24 cellular contexts compared by ENCODE assay signal in the genomic region with DNA sequence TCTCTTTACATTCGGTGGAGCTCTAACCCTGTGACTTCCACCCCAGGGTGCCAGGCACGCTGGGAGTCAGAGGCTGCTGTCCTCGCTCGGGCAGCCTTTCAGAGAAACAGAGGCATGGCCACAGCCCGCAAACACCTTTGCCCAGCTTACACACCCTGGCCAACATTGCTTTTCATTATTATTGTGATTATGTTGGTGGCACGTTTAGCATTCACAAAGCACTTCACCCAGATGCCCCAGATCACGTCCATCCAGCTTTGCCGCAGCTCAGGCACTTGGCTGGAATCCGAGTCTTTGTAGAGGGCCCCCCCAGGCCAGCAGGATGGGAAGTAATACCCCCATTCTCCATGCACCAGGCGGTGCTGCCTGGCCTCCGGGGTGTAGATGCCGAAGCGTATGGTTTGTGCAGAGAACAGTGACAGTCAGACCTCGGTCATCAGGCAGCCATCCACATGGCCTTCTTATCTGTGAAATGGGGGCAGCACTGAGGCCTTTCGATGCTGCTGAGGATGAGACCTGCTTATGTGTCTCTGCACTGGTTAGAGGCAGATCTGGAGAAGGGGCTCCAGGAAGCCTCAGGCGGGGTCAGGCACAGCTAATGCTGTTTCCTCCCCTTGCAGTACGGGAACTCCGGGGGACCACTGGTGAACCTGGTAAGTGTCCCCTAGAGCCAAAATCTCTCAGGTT. TPM values are rescaled to one million over a fixed set of nuclear protein-coding genes. Genes with fewer than 3 reads are reported as not detected.
"Had no signal": no experiment of that assay in that cellular context is flagged by ENCODE, and none has a peak within 500 bp of the region (broad histone marks: within the 10 kb centered on the region; RNA-seq: fewer than 3 reads in every experiment).

No MANE protein-coding gene starts in this region.

- H3K36me3 ChIP-seq: prostate gland had no signal

- DNase-seq: activated CD4-positive, alpha-beta T cell treated with anti-CD3 and anti-CD28 coated beads for 4 hours; activated CD4-positive, alpha-beta T cell treated with anti-CD3 and anti-CD28 coated beads, Interleukin-2, amount 50 U/mL, for 48 hours; activated CD4-positive, CD25-positive, alpha-beta regulatory T cell; activated CD8-positive, alpha-beta memory T cell treated with anti-CD3 and anti-CD28 coated beads, Interleukin-2, amount 50 U/mL, for 48 hours; activated naive CD4-positive, alpha-beta T cell; activated T-cell treated with anti-CD3 and anti-CD28 coated beads, Interleukin-2, amount 50 U/mL, for 4 hours; immature natural killer cell; kidney glomerular epithelial cell; mesenchymal stem cell; naive B cell; stimulated activated CD4-positive, alpha-beta T cell treated with anti-CD3 and anti-CD28 coated beads, Interleukin-2, amount 100 ng/mL, for 24 hours; stimulated activated naive CD8-positive, alpha-beta T cell treated with anti-CD3 and anti-CD28 coated beads, Interleukin-15, amount 100 ng/mL, for 72 hours; SW 1271; T-helper 17 cell had no signal

- FAIRE-seq: bronchial epithelial cell, endometrium, urothelium cell line had no signal

- H3K9me3 ChIP-seq: prostate gland, tibial nerve had no signal

- H3K27me3 ChIP-seq: hepatocyte, tibial nerve had no signal

- H3K4me3 ChIP-seq: hepatocyte, prostate gland, skin epidermis, tibial nerve had no signal

- H3K4me1 ChIP-seq: prostate gland, tibial nerve had no signal

- ATAC-seq: activated T-cell treated with anti-CD3 and anti-CD28 coated beads, Interleukin-2, amount 50 U/mL, for 4 hours; stimulated activated effector memory CD8-positive, alpha-beta T cell treated with anti-CD3 and anti-CD28 coated beads, Interleukin-12 subunit alpha, Interleukin-12 subunit beta, amount 100 ng/mL, for 72 hours; T-helper 17 cell had no signal

- H3K27ac ChIP-seq: hepatocyte, prostate gland, skin epidermis, tibial nerve had no signal

RNA-seq across cellular contexts. Expression of gene HTRA3, which starts 22.3 kb away (rescaled TPM):
- total RNA-seq: activated CD8-positive, alpha-beta memory T cell treated with anti-CD3 and anti-CD28 coated beads for 36 hours; activated T-cell treated with anti-CD3 and anti-CD28 coated beads, Interleukin-2, amount 50 U/mL, for 4 hours; T-helper 17 cell had no signal
- polyA plus RNA-seq: immature natural killer cell, neural cell had no signal
